Comparison of ENCODE assay signal across 1 cellular context in the genomic region with DNA sequence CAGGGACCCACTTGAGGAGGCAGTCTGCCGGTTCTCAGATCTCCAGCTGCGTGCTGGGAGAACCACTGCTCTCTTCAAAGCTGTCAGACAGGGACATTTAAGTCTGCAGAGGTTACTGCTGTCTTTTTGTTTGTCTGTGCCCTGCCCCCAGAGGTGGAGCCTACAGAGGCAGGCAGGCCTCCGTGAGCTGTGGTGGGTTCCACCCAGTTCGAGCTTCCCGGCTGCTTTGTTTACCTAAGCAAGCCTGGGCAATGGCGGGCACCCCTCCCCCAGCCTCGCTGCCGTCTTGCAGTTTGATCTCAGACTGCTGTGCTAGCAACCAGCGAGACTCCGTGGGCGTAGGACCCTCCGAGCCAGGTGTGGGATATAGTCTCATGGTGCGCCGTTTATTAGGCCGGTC. TPM values are rescaled to one million over a fixed set of nuclear protein-coding genes. Genes with fewer than 3 reads are reported as not detected.
"Had no signal": no experiment of that assay in that cellular context is flagged by ENCODE, and none has a peak within 500 bp of the region (broad histone marks: within the 10 kb centered on the region; RNA-seq: fewer than 3 reads in every experiment).

No MANE protein-coding gene starts in this region.

RNA-seq across cellular contexts. Expression of a gene that starts 5.4 kb away (rescaled TPM):
- total RNA-seq: PC-9 had no signal
